20 cellular contexts compared by ENCODE assay signal in genomic region chr11:14552089-14552488, GRCh38. TPM values are rescaled to one million over a fixed set of nuclear protein-coding genes. Genes with fewer than 3 reads are reported as not detected.
A peak's percentile ranks its signal among the peaks of the same experiment; 100 is the strongest.
DNase-seq lines count a peak whose midpoint lies in the region; ATAC-seq and TF ChIP-seq lines count a peak whose summit lies in the region.
"Had no signal": no experiment of that assay in that cellular context is flagged by ENCODE, and none has a peak within 500 bp of the region (broad histone marks: within the 10 kb centered on the region; RNA-seq: fewer than 3 reads in every experiment).

No MANE protein-coding gene starts in this region.

- TF ChIP-seq CTCF in heart right ventricle (IDR thresholded peaks at IDR 0.05), result no peak
- TF ChIP-seq CTCF in transverse colon (IDR thresholded peaks at IDR 0.05), result no peak
- no peak for TF ChIP-seq CTCF in BE2C (IDR thresholded peaks at IDR 0.05; ENCODE audit: low read depth, low read length)

- no peak overlapping the region for H3K4ac ChIP-seq in mesendoderm (ENCODE audit: low read depth, low read length)

- no peaks in the 10 kb centered on the region for H3K79me1 ChIP-seq in mesendoderm (ENCODE audit: low read length)

- no peak overlapping the region for H2AK5ac ChIP-seq in mesendoderm (ENCODE audit: low read length)

- peak overlapping the region; percentile 26 for H3K23ac ChIP-seq in mesendoderm (ENCODE audit: low read length)

- H3K9me3 Mint-ChIP-seq in activated CD4-positive, alpha-beta memory T cell treated with anti-CD3 and anti-CD28 coated beads for 36 hours, result no peaks in the 10 kb centered on the region

- no peak for TF ChIP-seq POLR2A in transverse colon (IDR thresholded peaks at IDR 0.05)

- H3K27ac ChIP-seq in heart right ventricle (peak overlapping the region in 8 of 10 donors; percentile 4 to 73 (median 53)), mesendoderm (ENCODE audit: low read depth, low read length) (no peak overlapping the region), transverse colon (peak overlapping the region; percentile 46 to 68 (median 63))
- H3K27ac ChIP-seq: KMS-11 had no signal

- peaks cover 0 to 35% (median 11%) of the 10 kb centered on the region in 9 donors for H3K4me1 ChIP-seq in heart right ventricle
- no peaks in the 10 kb centered on the region for H3K4me1 ChIP-seq in mesendoderm (ENCODE audit: control insufficient read depth, low read depth, low read length)
- peaks cover 3 to 15% (median 9%) of the 10 kb centered on the region in 4 donors for H3K4me1 ChIP-seq in transverse colon
- no peaks in the 10 kb centered on the region for H3K4me1 ChIP-seq in BE2C

- in situ Hi-C loops in transverse colon (cut with MboI; ENCODE audit: low pct_ligation_motif_present in 1 of 4, low pct_unique_long_range_greater_than_20kb in 1 of 4, low sequenced_read_pairs in 3 of 4), result loop anchor here in 2 of 4 donors (10.0 to 25.0 kb wide), 2 partner anchors 93 to 210 kb away; partner anchors contain the start of gene PDE3B (in 1 of the 2)

- H2BK120ac ChIP-seq in mesendoderm (ENCODE audit: low read depth, low read length), result no peak overlapping the region

- H3K4me1 Mint-ChIP-seq in activated CD4-positive, alpha-beta memory T cell treated with anti-CD3 and anti-CD28 coated beads for 36 hours (ENCODE audit: low read depth), result peaks cover 29% of the 10 kb centered on the region

- no peak overlapping the region for H3K56ac ChIP-seq in mesendoderm (ENCODE audit: low read length)

- no peaks in the 10 kb centered on the region for H3K27me3 Mint-ChIP-seq in activated CD4-positive, alpha-beta memory T cell treated with anti-CD3 and anti-CD28 coated beads for 36 hours
- H3K27me3 Mint-ChIP-seq: CD4-positive, CD25-positive, alpha-beta regulatory T cell had no signal

- H3K4me3 Mint-ChIP-seq in activated CD4-positive, alpha-beta memory T cell treated with anti-CD3 and anti-CD28 coated beads for 36 hours, result no peak overlapping the region
- H3K4me3 Mint-ChIP-seq: CD4-positive, CD25-positive, alpha-beta regulatory T cell had no signal

- H3K27ac Mint-ChIP-seq in activated CD4-positive, alpha-beta memory T cell treated with anti-CD3 and anti-CD28 coated beads for 36 hours, result no peak overlapping the region
- H3K27ac Mint-ChIP-seq: CD4-positive, CD25-positive, alpha-beta regulatory T cell had no signal

- H4K5ac ChIP-seq in mesendoderm (ENCODE audit: low read length), result no peak overlapping the region

- DNase-seq in cerebellar cortex (ENCODE audit: low spot score) (peak; percentile 66), heart right ventricle (peak in 1 of 2 donors; percentile 35), mesendoderm (no peak), transverse colon (no peak), BE2C (no peak)
- DNase-seq in activated CD4-positive, alpha-beta memory T cell treated with anti-CD3 and anti-CD28 coated beads for 36 hours, result no peak
- DNase-seq: AML-193; CD4-positive, CD25-positive, alpha-beta regulatory T cell; DMS53; EL; NCI-H1417 treated with DMSO at 0.1 percent for 48 hours; NCI-H187 treated with DMSO at 0.1 percent for 48 hours; NCI-H2227 treated with DMSO at 0.1 percent for 48 hours; NCI-H510A treated with DMSO at 0.1 percent for 48 hours; NCI-H774; OCI-M1; SHP77 treated with DMSO at 0.1 percent for 48 hours; SK-N-SH had no signal

- H3K9me3 ChIP-seq in heart right ventricle, result no peaks in the 10 kb centered on the region
- H3K9me3 ChIP-seq in transverse colon, result no peaks in the 10 kb centered on the region
- no peaks in the 10 kb centered on the region for H3K9me3 ChIP-seq in BE2C
- H3K9me3 ChIP-seq: SK-N-SH had no signal

- no peak overlapping the region for H2BK5ac ChIP-seq in mesendoderm (ENCODE audit: low read length)

- H3K79me2 ChIP-seq in mesendoderm (ENCODE audit: control insufficient read depth, insufficient read depth, low read length), result no peaks in the 10 kb centered on the region

- POLR2A ChIA-PET in activated CD4-positive, alpha-beta memory T cell treated with anti-CD3 and anti-CD28 coated beads for 36 hours (lab: Charles Lee), result no interaction called here

- H4K8ac ChIP-seq in mesendoderm (ENCODE audit: low read depth, low read length), result no peak overlapping the region

- CTCF ChIA-PET in activated CD4-positive, alpha-beta memory T cell treated with anti-CD3 and anti-CD28 coated beads for 36 hours (lab: Charles Lee), result no interaction called here

- intact Hi-C loops in heart right ventricle (cut with DNase I), result loop anchor here in 1 of 10 donors (10.0 kb wide), 1 partner anchor 93 kb away; the partner anchor contains the start of gene PDE3B
- intact Hi-C loops in transverse colon (cut with DNase I; ENCODE audit: low total_unique reads), result no loop called here
- intact Hi-C loops in activated CD4-positive, alpha-beta memory T cell treated with anti-CD3 and anti-CD28 coated beads for 36 hours (cut with micrococcal nuclease), result no loop called here

- 57 to 68% methylated on average over 4 of the region's 4 CpGs for WGBS in heart right ventricle, 2 donors
- no CpG with 5 or more reads among the region's 4 CpGs for WGBS in mesendoderm (ENCODE audit: extremely low coverage, insufficient coverage, low lambda C conversion rate)
- 81 to 100% methylated on average over 1 to 4 of the region's 4 CpGs for WGBS in transverse colon (ENCODE audit: low coverage in 1 of 2), 2 donors

- H3K4me2 ChIP-seq in mesendoderm (ENCODE audit: low read length), result no peak overlapping the region
- H3K4me2 ChIP-seq: KMS-11, SK-N-SH had no signal

- H3K18ac ChIP-seq in mesendoderm (ENCODE audit: low read length), result no peak overlapping the region

- H3K36me3 ChIP-seq in heart right ventricle, result no peaks in the 10 kb centered on the region
- H3K36me3 ChIP-seq in mesendoderm (ENCODE audit: control insufficient read depth, insufficient read depth, low read length), result no peaks in the 10 kb centered on the region
- H3K36me3 ChIP-seq in transverse colon, result no peaks in the 10 kb centered on the region
- H3K36me3 ChIP-seq in BE2C, result no peaks in the 10 kb centered on the region

- no peaks in the 10 kb centered on the region for H3K27me3 ChIP-seq in heart right ventricle
- no peaks in the 10 kb centered on the region for H3K27me3 ChIP-seq in mesendoderm (ENCODE audit: insufficient read depth, low read length, poor library complexity)
- no peaks in the 10 kb centered on the region for H3K27me3 ChIP-seq in transverse colon
- no peaks in the 10 kb centered on the region for H3K27me3 ChIP-seq in BE2C

- H3K36me3 Mint-ChIP-seq in activated CD4-positive, alpha-beta memory T cell treated with anti-CD3 and anti-CD28 coated beads for 36 hours, result no peaks in the 10 kb centered on the region

- H3K9ac ChIP-seq in mesendoderm (ENCODE audit: low read length), result no peak overlapping the region
- H3K9ac ChIP-seq: KMS-11, SK-N-SH had no signal

- TF ChIP-seq EP300 in transverse colon (IDR thresholded peaks at IDR 0.05; ENCODE audit: low read depth), result no peak

- H2BK15ac ChIP-seq in mesendoderm (replicated peaks; ENCODE audit: low read depth), result no peak overlapping the region

- no peak overlapping the region for H3K4me3 ChIP-seq in heart right ventricle
- no peak overlapping the region for H3K4me3 ChIP-seq in mesendoderm (ENCODE audit: low read length)
- H3K4me3 ChIP-seq in transverse colon, result no peak overlapping the region
- no peak overlapping the region for H3K4me3 ChIP-seq in BE2C (ENCODE audit: low read depth, low read length)

- peak; percentile 55 to 92 (median 78) for ATAC-seq in heart right ventricle
- no peak for ATAC-seq in GM19328 (IDR thresholded peaks at IDR 0.05; ENCODE audit: unreplicated experiment)

RNA-seq across cellular contexts. Expression of gene PSMA1, which starts 31.9 kb away (rescaled TPM):
- total RNA-seq in heart right ventricle (100 to 1,000 TPM; 117 to 147 (median 124) TPM), transverse colon (100 to 1,000 TPM in 2 of 4 donors, 10 to 100 TPM in 2; 12.1 to 112 (median 70.4) TPM)
- polyA plus RNA-seq in heart right ventricle, result 100 to 1,000 TPM; 131 to 150 TPM
- 282 TPM for polyA plus RNA-seq in mesendoderm (2013, experiment 1 of 2)
- polyA plus RNA-seq in mesendoderm (2013, experiment 2 of 2), result 280 TPM
- 100 to 1,000 TPM; 332 to 339 TPM for total RNA-seq in activated CD4-positive, alpha-beta memory T cell treated with anti-CD3 and anti-CD28 coated beads for 36 hours
- 95.9 TPM for polyA plus RNA-seq in BE2C (2012; ENCODE audit: insufficient read depth, insufficient read length, low read depth)

RNA-seq across cellular contexts. Expression of gene COPB1, which starts 52.5 kb away (rescaled TPM):
- total RNA-seq in heart right ventricle, result 10 to 100 TPM; 40.2 to 60.0 (median 47.9) TPM
- 10 to 100 TPM; 28.4 to 49.1 TPM for polyA plus RNA-seq in heart right ventricle
- 61.2 TPM for polyA plus RNA-seq in mesendoderm (2013, experiment 1 of 2)
- 60.4 TPM for polyA plus RNA-seq in mesendoderm (2013, experiment 2 of 2)
- 10 to 100 TPM; 30.7 to 91.9 (median 60.9) TPM for total RNA-seq in transverse colon
- total RNA-seq in activated CD4-positive, alpha-beta memory T cell treated with anti-CD3 and anti-CD28 coated beads for 36 hours, result 100 to 1,000 TPM; 107 to 108 TPM
- polyA plus RNA-seq in BE2C (2012; ENCODE audit: insufficient read depth, insufficient read length, low read depth), result 36.4 TPM
